21 cellular contexts compared by ENCODE assay signal in the genomic region with DNA sequence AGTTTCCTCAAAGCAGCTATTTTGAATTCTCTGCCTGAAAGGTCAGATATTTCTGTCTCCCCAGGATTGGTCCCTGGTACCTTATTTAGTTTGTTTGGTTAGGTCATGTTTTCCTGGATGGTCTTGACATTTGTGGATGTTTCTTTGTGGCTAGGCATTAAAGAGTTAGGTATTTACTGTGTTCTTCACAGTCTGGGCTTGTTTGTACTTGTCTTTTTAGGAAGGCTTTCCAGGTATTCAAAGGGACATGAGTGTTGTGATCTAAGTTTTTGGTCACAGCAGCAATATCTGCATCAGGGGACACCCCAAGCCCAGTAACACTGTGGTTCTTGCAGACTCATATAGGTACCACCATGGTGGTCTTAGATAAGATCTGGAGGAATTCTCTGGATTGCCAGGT. TPM values are rescaled to one million over a fixed set of nuclear protein-coding genes. Genes with fewer than 3 reads are reported as not detected.
A peak's percentile ranks its signal among the peaks of the same experiment; 100 is the strongest.
DNase-seq lines count a peak whose midpoint lies in the region; ATAC-seq and TF ChIP-seq lines count a peak whose summit lies in the region.
"Had no signal": no experiment of that assay in that cellular context is flagged by ENCODE, and none has a peak within 500 bp of the region (broad histone marks: within the 10 kb centered on the region; RNA-seq: fewer than 3 reads in every experiment).

No MANE protein-coding gene starts in this region.

- no peaks in the 10 kb centered on the region for H3K79me1 ChIP-seq in trophoblast cell (ENCODE audit: low read length)

- no peak overlapping the region for H3K4me2 ChIP-seq in trophoblast cell (ENCODE audit: low read length)

- TF ChIP-seq CTCF in HEK293 (tag by site-specific recombination; IDR thresholded peaks at IDR 0.05) (no peak), WTC11 (IDR thresholded peaks at IDR 0.05) (no peak), epithelial cell of esophagus (IDR thresholded peaks at IDR 0.05; ENCODE audit: insufficient read depth, low read depth, low read length, missing control alignments) (no peak)

- H3K79me2 ChIP-seq in trophoblast cell (ENCODE audit: control insufficient read depth, insufficient read depth, low read length, poor library complexity), result no peaks in the 10 kb centered on the region

- H3K23ac ChIP-seq in trophoblast cell (ENCODE audit: low read length), result no peak overlapping the region

- H3K36me3 ChIP-seq in HEK293 (ENCODE audit: control insufficient read depth in 2 of 2, insufficient read depth in 1 of 2, low read length in 2 of 2) (no peaks in the 10 kb centered on the region), trophoblast cell (ENCODE audit: control insufficient read depth in 1 of 2, insufficient read depth in 2 of 2, low read length in 2 of 2) (no peaks in the 10 kb centered on the region)
- H3K36me3 ChIP-seq: BE2C had no signal

- no peak overlapping the region for H3K4ac ChIP-seq in trophoblast cell (ENCODE audit: low read depth, low read length)

- no peak overlapping the region for H2AFZ ChIP-seq in trophoblast cell (ENCODE audit: insufficient read depth, low read length, poor library complexity)

- no peaks in the 10 kb centered on the region for H3K27me3 ChIP-seq in trophoblast cell (ENCODE audit: insufficient read depth, low read length)
- H3K27me3 ChIP-seq: BE2C had no signal

- CTCF ChIA-PET in HEK293 (lab: Yijun Ruan, JAX), result interaction anchor here (0.6 kb wide), 1 partner anchor 256 kb away, joined by 5 read pairs; no protein-coding TSS in a partner anchor
- CTCF ChIA-PET in WTC11 (lab: Charles Lee), result no interaction called here
- CTCF ChIA-PET in activated CD4-positive, alpha-beta memory T cell treated with anti-CD3 and anti-CD28 coated beads, Interleukin-2, amount 10 ng/mL, durations not matched to agents 7 days and 5 days (lab: Charles Lee), result no interaction called here

- H3K14ac ChIP-seq in trophoblast cell (ENCODE audit: low read length), result no peak overlapping the region

- H3K9me3 ChIP-seq in HEK293 (ENCODE audit: control insufficient read depth, insufficient read depth, low read depth, low read length) (no peaks in the 10 kb centered on the region), trophoblast cell (ENCODE audit: insufficient read depth, low read depth, low read length) (no peaks in the 10 kb centered on the region)
- H3K9me3 ChIP-seq: BE2C had no signal

- no peak overlapping the region for H3K4me3 Mint-ChIP-seq in WTC11
- no peak overlapping the region for H3K4me3 Mint-ChIP-seq in activated CD4-positive, alpha-beta memory T cell treated with anti-CD3 and anti-CD28 coated beads, Interleukin-2, amount 10 ng/mL, durations not matched to agents 7 days and 5 days
- H3K4me3 Mint-ChIP-seq: CD4-positive, CD25-positive, alpha-beta regulatory T cell; CD8-positive, alpha-beta memory T cell; H9 had no signal

- peaks cover 4% of the 10 kb centered on the region; the same call in 1 of the 2 replicates for H3K4me1 Mint-ChIP-seq in WTC11
- no peaks in the 10 kb centered on the region for H3K4me1 Mint-ChIP-seq in activated CD4-positive, alpha-beta memory T cell treated with anti-CD3 and anti-CD28 coated beads, Interleukin-2, amount 10 ng/mL, durations not matched to agents 7 days and 5 days
- H3K4me1 Mint-ChIP-seq: CD4-positive, CD25-positive, alpha-beta regulatory T cell; CD8-positive, alpha-beta memory T cell had no signal

- peak overlapping the region; percentile 69 for H4K91ac ChIP-seq in trophoblast cell (ENCODE audit: low read depth, low read length)

- peak overlapping the region; percentile 2 for H2BK120ac ChIP-seq in trophoblast cell (ENCODE audit: insufficient read depth, low read length, poor library complexity)

- H3K27ac Mint-ChIP-seq in WTC11, result 0 out of 2 replicates have a peak overlapping the region, but pooled peaks have one; percentile 18
- no peak overlapping the region for H3K27ac Mint-ChIP-seq in activated CD4-positive, alpha-beta memory T cell treated with anti-CD3 and anti-CD28 coated beads, Interleukin-2, amount 10 ng/mL, durations not matched to agents 7 days and 5 days
- H3K27ac Mint-ChIP-seq: CD4-positive, CD25-positive, alpha-beta regulatory T cell; CD8-positive, alpha-beta memory T cell had no signal

- no peak overlapping the region for H2AK5ac ChIP-seq in trophoblast cell (ENCODE audit: low read length)

- no peak for DNase-seq in WTC11 (ENCODE audit: low spot score)
- peak; percentile 60 for DNase-seq in epithelial cell of esophagus (ENCODE audit: low read depth)
- DNase-seq in trophoblast cell, result no peak
- no peak for DNase-seq in activated CD4-positive, alpha-beta memory T cell treated with anti-CD3 and anti-CD28 coated beads, Interleukin-2, amount 10 ng/mL, durations not matched to agents 7 days and 5 days
- DNase-seq in NCI-H1105 treated with DMSO at 0.1 percent for 48 hours (lab: John Stamatoyannopoulos, UW), result no peak
- DNase-seq in NCI-H146 treated with DMSO at 0.1 percent for 48 hours (lab: John Stamatoyannopoulos, UW; ENCODE audit: unreplicated experiment), result no peak
- DNase-seq: ACHN; BE2C; C1 segment of cervical spinal cord; CD4-positive, CD25-positive, alpha-beta regulatory T cell; CD8-positive, alpha-beta memory T cell; COR-L47; DMS 273 treated with DMSO at 0.1 percent for 48 hours; DMS53; DND-41; EL; GOT3; H9 had no signal

- POLR2A ChIA-PET in HEK293 (lab: Yijun Ruan, JAX), result no interaction called here
- POLR2A ChIA-PET in WTC11 (lab: Charles Lee), result no interaction called here
- POLR2A ChIA-PET in activated CD4-positive, alpha-beta memory T cell treated with anti-CD3 and anti-CD28 coated beads, Interleukin-2, amount 10 ng/mL, durations not matched to agents 7 days and 5 days (lab: Charles Lee), result no interaction called here

- no peak overlapping the region for H3K4me3 ChIP-seq in HEK293 (ENCODE audit: low read depth, low read length)
- H3K4me3 ChIP-seq in epithelial cell of esophagus (ENCODE audit: low read length), result no peak overlapping the region
- H3K4me3 ChIP-seq in trophoblast cell (ENCODE audit: low read depth, low read length), result no peak overlapping the region

- H3K27ac ChIP-seq in HEK293 (ENCODE audit: extremely low read depth, low read depth, low read length) (no peak overlapping the region), trophoblast cell (ENCODE audit: low read depth, low read length) (no peak overlapping the region)
- H3K27ac ChIP-seq: HL-60 had no signal

- no peaks in the 10 kb centered on the region for H3K4me1 ChIP-seq in HEK293 (ENCODE audit: control insufficient read depth, insufficient read depth, low read length)
- peaks cover 2 to 3% of the 10 kb centered on the region in 2 experiments for H3K4me1 ChIP-seq in trophoblast cell (ENCODE audit: control insufficient read depth in 1 of 2, insufficient read depth in 2 of 2, low read length in 2 of 2)
- H3K4me1 ChIP-seq: BE2C had no signal

- no peak overlapping the region for H2BK12ac ChIP-seq in trophoblast cell (ENCODE audit: low read length)

- H3K27me3 Mint-ChIP-seq in WTC11 (ENCODE audit: low read depth), result no peaks in the 10 kb centered on the region; the same call in 1 of the 2 replicates
- H3K27me3 Mint-ChIP-seq in activated CD4-positive, alpha-beta memory T cell treated with anti-CD3 and anti-CD28 coated beads, Interleukin-2, amount 10 ng/mL, durations not matched to agents 7 days and 5 days, result peaks cover 14% of the 10 kb centered on the region

- no peak overlapping the region for H2BK5ac ChIP-seq in trophoblast cell (ENCODE audit: low read depth, low read length, poor library complexity)

- no peak overlapping the region for H4K8ac ChIP-seq in trophoblast cell (ENCODE audit: low read depth, low read length)

- H3K9me3 Mint-ChIP-seq in WTC11, result peaks cover 77% of the 10 kb centered on the region
- peaks cover 5% of the 10 kb centered on the region for H3K9me3 Mint-ChIP-seq in activated CD4-positive, alpha-beta memory T cell treated with anti-CD3 and anti-CD28 coated beads, Interleukin-2, amount 10 ng/mL, durations not matched to agents 7 days and 5 days

- H4K12ac ChIP-seq in trophoblast cell (ENCODE audit: low read depth, low read length), result no peak overlapping the region

- H3K9ac ChIP-seq in trophoblast cell (ENCODE audit: low read length), result no peak overlapping the region

- peaks cover 65% of the 10 kb centered on the region for H3K36me3 Mint-ChIP-seq in WTC11
- no peaks in the 10 kb centered on the region for H3K36me3 Mint-ChIP-seq in activated CD4-positive, alpha-beta memory T cell treated with anti-CD3 and anti-CD28 coated beads, Interleukin-2, amount 10 ng/mL, durations not matched to agents 7 days and 5 days (ENCODE audit: low read depth)
- H3K36me3 Mint-ChIP-seq: CD4-positive, CD25-positive, alpha-beta regulatory T cell; CD8-positive, alpha-beta memory T cell had no signal

- no peak overlapping the region for H3K18ac ChIP-seq in trophoblast cell (ENCODE audit: low read length)

- no peak for ATAC-seq in WTC11

TF ChIP-seq in WTC11, 78 proteins besides CTCF, POLR2A, EP300 and RAD21 (continues in another document):
- TF ChIP-seq JUN (CRISPR knock-in tag; IDR thresholded peaks at IDR 0.05) (no peak), IRF1 (CRISPR knock-in tag; IDR thresholded peaks at IDR 0.05) (no peak), ERG (CRISPR knock-in tag; IDR thresholded peaks at IDR 0.05) (no peak)

RNA-seq across cellular contexts. Expression of gene MYO3B, which starts 11.8 kb away (rescaled TPM):
- total RNA-seq in WTC11 (2021), result 0.44 to 0.62 TPM (median 0.50 TPM) in 3 replicates
- polyA plus RNA-seq in trophoblast cell (2013), result 0.03 and 0.08 TPM in 2 replicates
- total RNA-seq in activated CD4-positive, alpha-beta memory T cell treated with anti-CD3 and anti-CD28 coated beads, Interleukin-2, amount 10 ng/mL, durations not matched to agents 7 days and 5 days, result under 1 TPM; 0.18 to 0.38 TPM
- total RNA-seq: CD4-positive, CD25-positive, alpha-beta regulatory T cell; HT1080 had no signal
- polyA plus RNA-seq: CD4-positive, CD25-positive, alpha-beta regulatory T cell had no signal
